ENCODE assay signal across 8 cellular contexts in genomic region chr21:42228709-42229220, GRCh38. TPM values are rescaled to one million over a fixed set of nuclear protein-coding genes. Genes with fewer than 3 reads are reported as not detected.
DNase-seq lines count a peak whose midpoint lies in the region; ATAC-seq, FAIRE-seq and TF ChIP-seq lines count a peak whose summit lies in the region.

No MANE protein-coding gene starts in this region.

- POLR2A ChIA-PET in activated CD8-positive, alpha-beta T cell treated with anti-CD3 and anti-CD28 coated beads, Interleukin-2, amount 10 ng/mL, durations not matched to agents 7 days and 5 days (lab: Charles Lee): interaction anchor here (0.8 to 2.9 kb wide), 4 partner anchors 9 to 187 kb away, joined by 3 to 26 read pairs (median 14); partner anchors contain the start of gene ABCG1

- no peak for FAIRE-seq in keratinocyte (lab: Jason Lieb, UNC)

- no peak for ATAC-seq in activated CD8-positive, alpha-beta memory T cell treated with anti-CD3 and anti-CD28 coated beads, Interleukin-2, amount 10 ng/mL, durations not matched to agents 7 days and 5 days
- ATAC-seq in activated CD8-positive, alpha-beta T cell treated with anti-CD3 and anti-CD28 coated beads, Interleukin-2, amount 10 ng/mL, durations not matched to agents 7 days and 5 days: no peak
- ATAC-seq in left colon (no peak), SK-N-SH treated with all-trans-retinoic acid at 6 μM for 48 hours (no peak), HG02759 (IDR thresholded peaks at IDR 0.05; ENCODE audit: unreplicated experiment) (no peak)

- H4K20me1 ChIP-seq in keratinocyte (ENCODE audit: control insufficient read depth, extremely low read depth, insufficient read depth, low read length): no peaks in the 10 kb centered on the region

- peaks cover 3% of the 10 kb centered on the region for H3K9me1 ChIP-seq in keratinocyte (ENCODE audit: control insufficient read depth, extremely low read depth, insufficient read depth, low read length)

- no peak for TF ChIP-seq CTCF in keratinocyte (optimal IDR thresholded peaks at IDR 0.05 in 1 of 3, IDR thresholded peaks at IDR 0.05 in 1 of 3, conservative IDR thresholded peaks at IDR 0.05 in 1 of 3; ENCODE audit: extremely low read depth in 1 of 3, insufficient read depth in 2 of 3, low read length in 3 of 3)

- H3K36me3 Mint-ChIP-seq in activated CD8-positive, alpha-beta memory T cell treated with anti-CD3 and anti-CD28 coated beads, Interleukin-2, amount 10 ng/mL, durations not matched to agents 7 days and 5 days: peaks cover 26% of the 10 kb centered on the region
- peaks cover 30% of the 10 kb centered on the region for H3K36me3 Mint-ChIP-seq in activated CD8-positive, alpha-beta T cell treated with anti-CD3 and anti-CD28 coated beads, Interleukin-2, amount 10 ng/mL, durations not matched to agents 7 days and 5 days (ENCODE audit: low read depth)

- H3K9ac ChIP-seq in keratinocyte (ENCODE audit: control insufficient read depth, extremely low read depth, insufficient read depth, low read length) (no peak overlapping the region), subcutaneous abdominal adipose tissue (ENCODE audit: low read length in 5 of 5) (no peak overlapping the region)

- no peaks in the 10 kb centered on the region for H3K79me2 ChIP-seq in keratinocyte (ENCODE audit: control insufficient read depth, insufficient read depth, low read length)

- no peaks in the 10 kb centered on the region for H3K27me3 Mint-ChIP-seq in activated CD8-positive, alpha-beta memory T cell treated with anti-CD3 and anti-CD28 coated beads, Interleukin-2, amount 10 ng/mL, durations not matched to agents 7 days and 5 days
- H3K27me3 Mint-ChIP-seq in activated CD8-positive, alpha-beta T cell treated with anti-CD3 and anti-CD28 coated beads, Interleukin-2, amount 10 ng/mL, durations not matched to agents 7 days and 5 days (ENCODE audit: low read depth): no peaks in the 10 kb centered on the region

- H3K4me3 ChIP-seq in keratinocyte (ENCODE audit: control insufficient read depth in 2 of 3, extremely low read depth in 1 of 3, insufficient read depth in 2 of 3, low read depth in 1 of 3, low read length in 3 of 3) (no peak overlapping the region), subcutaneous abdominal adipose tissue (ENCODE audit: low read depth in 1 of 5, low read length in 5 of 5) (peak overlapping the region; percentile 8 to 45 (median 10))

- H3K27ac ChIP-seq in keratinocyte (ENCODE audit: control insufficient read depth, insufficient read depth, low read length): peak overlapping the region; percentile 38
- H3K27ac ChIP-seq in subcutaneous abdominal adipose tissue (ENCODE audit: low read depth, low read length): peak overlapping the region; percentile 71

- peak overlapping the region; percentile 70 for H3K4me2 ChIP-seq in keratinocyte (ENCODE audit: control insufficient read depth, extremely low read depth, insufficient read depth, low read depth, low read length)

- H3K4me3 Mint-ChIP-seq in activated CD8-positive, alpha-beta memory T cell treated with anti-CD3 and anti-CD28 coated beads, Interleukin-2, amount 10 ng/mL, durations not matched to agents 7 days and 5 days: peak overlapping the region; percentile 42
- peak overlapping the region; percentile 4 for H3K4me3 Mint-ChIP-seq in activated CD8-positive, alpha-beta T cell treated with anti-CD3 and anti-CD28 coated beads, Interleukin-2, amount 10 ng/mL, durations not matched to agents 7 days and 5 days

- dilution Hi-C loops in keratinocyte (cut with MboI; ENCODE audit: extremely low pct_ligation_motif_present, low sequenced_read_pairs): no loop called here

- no peak overlapping the region for H2AFZ ChIP-seq in keratinocyte (ENCODE audit: control insufficient read depth, low read length)

- intact Hi-C loops in left colon (cut with DNase I, micrococcal nuclease): no loop called here

- H3K4me1 Mint-ChIP-seq in activated CD8-positive, alpha-beta memory T cell treated with anti-CD3 and anti-CD28 coated beads, Interleukin-2, amount 10 ng/mL, durations not matched to agents 7 days and 5 days: peaks cover 66% of the 10 kb centered on the region
- peaks cover 76% of the 10 kb centered on the region for H3K4me1 Mint-ChIP-seq in activated CD8-positive, alpha-beta T cell treated with anti-CD3 and anti-CD28 coated beads, Interleukin-2, amount 10 ng/mL, durations not matched to agents 7 days and 5 days (ENCODE audit: low read depth)

- H3K36me3 ChIP-seq in keratinocyte (ENCODE audit: control insufficient read depth in 2 of 2, extremely low read depth in 1 of 2, insufficient read depth in 2 of 2, low read length in 2 of 2): no peaks in the 10 kb centered on the region
- peaks cover 0 to 14% (median 4%) of the 10 kb centered on the region in 5 donors for H3K36me3 ChIP-seq in subcutaneous abdominal adipose tissue (ENCODE audit: control insufficient read depth in 5 of 5, insufficient read depth in 5 of 5, low read length in 5 of 5)

- no peaks in the 10 kb centered on the region for H3K27me3 ChIP-seq in keratinocyte (ENCODE audit: control insufficient read depth, extremely low read depth, insufficient read depth, low read length)
- H3K27me3 ChIP-seq in subcutaneous abdominal adipose tissue (ENCODE audit: control insufficient read depth in 5 of 5, insufficient read depth in 4 of 5, low read length in 5 of 5): peaks cover 0 to 4% (median 0%) of the 10 kb centered on the region in 5 donors

- no peak for DNase-seq in activated CD8-positive, alpha-beta memory T cell treated with anti-CD3 and anti-CD28 coated beads, Interleukin-2, amount 10 ng/mL, durations not matched to agents 7 days and 5 days
- no peak for DNase-seq in activated CD8-positive, alpha-beta memory T cell treated with anti-CD3 and anti-CD28 coated beads, Interleukin-2, amount 50 U/mL, for 48 hours
- no peak for DNase-seq in activated CD8-positive, alpha-beta T cell treated with anti-CD3 and anti-CD28 coated beads, Interleukin-2, amount 10 ng/mL, durations not matched to agents 7 days and 5 days
- DNase-seq in keratinocyte (ENCODE audit: low read depth, low spot score) (no peak), left colon (no peak)

- no peaks in the 10 kb centered on the region for H3K9me3 Mint-ChIP-seq in activated CD8-positive, alpha-beta memory T cell treated with anti-CD3 and anti-CD28 coated beads, Interleukin-2, amount 10 ng/mL, durations not matched to agents 7 days and 5 days (ENCODE audit: low read depth)
- no peaks in the 10 kb centered on the region for H3K9me3 Mint-ChIP-seq in activated CD8-positive, alpha-beta T cell treated with anti-CD3 and anti-CD28 coated beads, Interleukin-2, amount 10 ng/mL, durations not matched to agents 7 days and 5 days (ENCODE audit: insufficient read depth)

- H3K4me1 ChIP-seq in keratinocyte (ENCODE audit: control insufficient read depth, extremely low read depth, insufficient read depth, low read length) (peaks cover 39% of the 10 kb centered on the region), subcutaneous abdominal adipose tissue (ENCODE audit: control insufficient read depth in 5 of 5, insufficient read depth in 5 of 5, low read length in 5 of 5) (peaks cover 32 to 63% (median 45%) of the 10 kb centered on the region in 5 donors)

- CTCF ChIA-PET in activated CD8-positive, alpha-beta memory T cell treated with anti-CD3 and anti-CD28 coated beads, Interleukin-2, amount 10 ng/mL, durations not matched to agents 7 days and 5 days (lab: Charles Lee): interaction anchor here (0.6 to 3.2 kb wide), 9 partner anchors 9 to 65 kb away, joined by 3 to 17 read pairs (median 5); partner anchors contain the start of gene ABCG1
- CTCF ChIA-PET in activated CD8-positive, alpha-beta T cell treated with anti-CD3 and anti-CD28 coated beads, Interleukin-2, amount 10 ng/mL, durations not matched to agents 7 days and 5 days (lab: Charles Lee): interaction anchor here (1.1 to 4.2 kb wide), 8 partner anchors 9 to 111 kb away, joined by 3 to 26 read pairs (median 4); no protein-coding TSS in a partner anchor

- H3K27ac Mint-ChIP-seq in activated CD8-positive, alpha-beta memory T cell treated with anti-CD3 and anti-CD28 coated beads, Interleukin-2, amount 10 ng/mL, durations not matched to agents 7 days and 5 days: peak overlapping the region; percentile 81
- no peak overlapping the region for H3K27ac Mint-ChIP-seq in activated CD8-positive, alpha-beta T cell treated with anti-CD3 and anti-CD28 coated beads, Interleukin-2, amount 10 ng/mL, durations not matched to agents 7 days and 5 days

- H3K9me3 ChIP-seq in keratinocyte (ENCODE audit: control insufficient read depth, low read depth, low read length) (no peaks in the 10 kb centered on the region), subcutaneous abdominal adipose tissue (ENCODE audit: control insufficient read depth in 5 of 5, low read length in 5 of 5) (no peaks in the 10 kb centered on the region)

TF ChIP-seq in SK-N-SH treated with all-trans-retinoic acid at 6 μM for 48 hours, 23 proteins besides CTCF, POLR2A, EP300 and RAD21 (continues in another document):
- TF ChIP-seq OSR1 (CRISPR knock-in tag; IDR thresholded peaks at IDR 0.05) (no peak), BACH2 (CRISPR knock-in tag; IDR thresholded peaks at IDR 0.05; ENCODE audit: borderline replicate concordance) (no peak), CSRNP3 (CRISPR knock-in tag; IDR thresholded peaks at IDR 0.05) (no peak), ISL1 (CRISPR knock-in tag; IDR thresholded peaks at IDR 0.05) (no peak)

RNA-seq across cellular contexts. Expression of gene ABCG1, which starts 9.8 kb away (rescaled TPM):
- total RNA-seq in activated CD8-positive, alpha-beta memory T cell treated with anti-CD3 and anti-CD28 coated beads, Interleukin-2, amount 10 ng/mL, durations not matched to agents 7 days and 5 days: 10 to 100 TPM in 1 of 2 experiments, 1 to 10 TPM in 1; 6.7 to 13.2 TPM
- 1 to 10 TPM; 6.7 to 8.0 TPM for total RNA-seq in activated CD8-positive, alpha-beta T cell treated with anti-CD3 and anti-CD28 coated beads, Interleukin-2, amount 10 ng/mL, durations not matched to agents 7 days and 5 days
- polyA plus RNA-seq in keratinocyte: 3.3 to 3.6 TPM (median 3.5 TPM) in 3 replicates
- 32.8 TPM for polyA plus RNA-seq in keratinocyte (2011; ENCODE audit: low read depth)
- polyA plus RNA-seq in keratinocyte (2011; cell fraction: cytosol; rRNA removed): 3.0 and 3.2 TPM in 2 replicates
- polyA plus RNA-seq in keratinocyte (2011; cell fraction: nucleus; rRNA removed): 12.1 and 13.2 TPM in 2 replicates
- polyA plus RNA-seq in keratinocyte (2012; ENCODE audit: low replicate concordance): 2.9 and 41.9 TPM in 2 replicates
- polyA minus RNA-seq in keratinocyte: 4.9 to 6.8 TPM (median 6.3 TPM) in 3 replicates
- polyA minus RNA-seq in keratinocyte (2011; cell fraction: cytosol; rRNA and poly(A)+ RNA removed): 4.2 TPM
- polyA minus RNA-seq in keratinocyte (2011; cell fraction: nucleus; rRNA and poly(A)+ RNA removed): 13.3 and 14.7 TPM in 2 replicates
- 10 to 100 TPM; 17.0 to 86.9 TPM for total RNA-seq in left colon

Comparison
In these comparisons a context has a peak if more than half of its experiments do, and no peak if none do; other contexts are left out.
1. H3K4me3 ChIP-seq: peak in subcutaneous abdominal adipose tissue (5 of 5); none in keratinocyte (0 of 3).